Comparison of ENCODE assay signal across 1 cellular context in genomic region chrX:70433848-70434351, GRCh38.
TF ChIP-seq lines count a peak whose summit lies in the region.

No MANE protein-coding gene starts in this region.

TF ChIP-seq in GM23338, 12 proteins besides CTCF, POLR2A, EP300 and RAD21:
- no peak for TF ChIP-seq REST (IDR thresholded peaks at IDR 0.05; ENCODE audit: unreplicated experiment)
- no peak; the same call in 1 of the 2 replicates for TF ChIP-seq ETS1 (IDR thresholded peaks at IDR 0.05)
- TF ChIP-seq EZH2 (IDR thresholded peaks at IDR 0.05; ENCODE audit: low read depth, unreplicated experiment) = no peak
- no peak for TF ChIP-seq NANOG (IDR thresholded peaks at IDR 0.05; ENCODE audit: borderline replicate concordance)
- peak; percentile 91 for TF ChIP-seq CREB1 (CRISPR knock-in tag; IDR thresholded peaks at IDR 0.05; ENCODE audit: low read depth)
- TF ChIP-seq, protein P1, sequence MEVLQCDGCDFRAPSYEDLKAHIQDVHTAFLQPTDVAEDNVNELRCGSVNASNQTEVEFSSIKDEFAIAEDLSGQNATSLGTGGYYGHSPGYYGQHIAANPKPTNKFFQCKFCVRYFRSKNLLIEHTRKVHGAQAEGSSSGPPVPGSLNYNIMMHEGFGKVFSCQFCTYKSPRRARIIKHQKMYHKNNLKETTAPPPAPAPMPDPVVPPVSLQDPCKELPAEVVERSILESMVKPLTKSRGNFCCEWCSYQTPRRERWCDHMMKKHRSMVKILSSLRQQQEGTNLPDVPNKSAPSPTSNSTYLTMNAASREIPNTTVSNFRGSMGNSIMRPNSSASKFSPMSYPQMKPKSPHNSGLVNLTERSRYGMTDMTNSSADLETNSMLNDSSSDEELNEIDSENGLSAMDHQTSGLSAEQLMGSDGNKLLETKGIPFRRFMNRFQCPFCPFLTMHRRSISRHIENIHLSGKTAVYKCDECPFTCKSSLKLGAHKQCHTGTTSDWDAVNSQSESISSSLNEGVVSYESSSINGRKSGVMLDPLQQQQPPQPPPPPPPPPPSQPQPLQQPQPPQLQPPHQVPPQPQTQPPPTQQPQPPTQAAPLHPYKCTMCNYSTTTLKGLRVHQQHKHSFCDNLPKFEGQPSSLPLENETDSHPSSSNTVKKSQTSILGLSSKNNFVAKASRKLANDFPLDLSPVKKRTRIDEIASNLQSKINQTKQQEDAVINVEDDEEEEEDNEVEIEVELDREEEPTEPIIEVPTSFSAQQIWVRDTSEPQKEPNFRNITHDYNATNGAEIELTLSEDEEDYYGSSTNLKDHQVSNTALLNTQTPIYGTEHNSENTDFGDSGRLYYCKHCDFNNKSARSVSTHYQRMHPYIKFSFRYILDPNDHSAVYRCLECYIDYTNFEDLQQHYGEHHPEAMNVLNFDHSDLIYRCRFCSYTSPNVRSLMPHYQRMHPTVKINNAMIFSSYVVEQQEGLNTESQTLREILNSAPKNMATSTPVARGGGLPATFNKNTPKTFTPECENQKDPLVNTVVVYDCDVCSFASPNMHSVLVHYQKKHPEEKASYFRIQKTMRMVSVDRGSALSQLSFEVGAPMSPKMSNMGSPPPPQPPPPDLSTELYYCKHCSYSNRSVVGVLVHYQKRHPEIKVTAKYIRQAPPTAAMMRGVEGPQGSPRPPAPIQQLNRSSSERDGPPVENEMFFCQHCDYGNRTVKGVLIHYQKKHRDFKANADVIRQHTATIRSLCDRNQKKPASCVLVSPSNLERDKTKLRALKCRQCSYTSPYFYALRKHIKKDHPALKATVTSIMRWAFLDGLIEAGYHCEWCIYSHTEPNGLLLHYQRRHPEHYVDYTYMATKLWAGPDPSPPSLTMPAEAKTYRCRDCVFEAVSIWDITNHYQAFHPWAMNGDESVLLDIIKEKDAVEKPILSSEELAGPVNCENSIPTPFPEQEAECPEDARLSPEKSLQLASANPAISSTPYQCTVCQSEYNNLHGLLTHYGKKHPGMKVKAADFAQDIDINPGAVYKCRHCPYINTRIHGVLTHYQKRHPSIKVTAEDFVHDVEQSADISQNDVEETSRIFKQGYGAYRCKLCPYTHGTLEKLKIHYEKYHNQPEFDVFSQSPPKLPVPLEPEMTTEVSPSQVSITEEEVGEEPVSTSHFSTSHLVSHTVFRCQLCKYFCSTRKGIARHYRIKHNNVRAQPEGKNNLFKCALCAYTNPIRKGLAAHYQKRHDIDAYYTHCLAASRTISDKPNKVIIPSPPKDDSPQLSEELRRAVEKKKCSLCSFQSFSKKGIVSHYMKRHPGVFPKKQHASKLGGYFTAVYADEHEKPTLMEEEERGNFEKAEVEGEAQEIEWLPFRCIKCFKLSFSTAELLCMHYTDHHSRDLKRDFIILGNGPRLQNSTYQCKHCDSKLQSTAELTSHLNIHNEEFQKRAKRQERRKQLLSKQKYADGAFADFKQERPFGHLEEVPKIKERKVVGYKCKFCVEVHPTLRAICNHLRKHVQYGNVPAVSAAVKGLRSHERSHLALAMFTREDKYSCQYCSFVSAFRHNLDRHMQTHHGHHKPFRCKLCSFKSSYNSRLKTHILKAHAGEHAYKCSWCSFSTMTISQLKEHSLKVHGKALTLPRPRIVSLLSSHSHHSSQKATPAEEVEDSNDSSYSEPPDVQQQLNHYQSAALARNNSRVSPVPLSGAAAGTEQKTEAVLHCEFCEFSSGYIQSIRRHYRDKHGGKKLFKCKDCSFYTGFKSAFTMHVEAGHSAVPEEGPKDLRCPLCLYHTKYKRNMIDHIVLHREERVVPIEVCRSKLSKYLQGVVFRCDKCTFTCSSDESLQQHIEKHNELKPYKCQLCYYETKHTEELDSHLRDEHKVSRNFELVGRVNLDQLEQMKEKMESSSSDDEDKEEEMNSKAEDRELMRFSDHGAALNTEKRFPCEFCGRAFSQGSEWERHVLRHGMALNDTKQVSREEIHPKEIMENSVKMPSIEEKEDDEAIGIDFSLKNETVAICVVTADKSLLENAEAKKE (CRISPR knock-in tag; IDR thresholded peaks at IDR 0.05) = no peak
- no peak for TF ChIP-seq STAT1 (IDR thresholded peaks at IDR 0.05; ENCODE audit: unreplicated experiment)
- peak; percentile 69 for TF ChIP-seq POLR2AphosphoS5 (IDR thresholded peaks at IDR 0.05; ENCODE audit: low read depth)
- no peak for TF ChIP-seq EZH2phosphoT487 (IDR thresholded peaks at IDR 0.05; ENCODE audit: unreplicated experiment)
- no peak for TF ChIP-seq JUNB (IDR thresholded peaks at IDR 0.05; ENCODE audit: unreplicated experiment)
- TF ChIP-seq ZNF331 (CRISPR knock-in tag; IDR thresholded peaks at IDR 0.05; ENCODE audit: low read depth) = no peak
